ENCODE assay signal across 7 cellular contexts in the genomic region with DNA sequence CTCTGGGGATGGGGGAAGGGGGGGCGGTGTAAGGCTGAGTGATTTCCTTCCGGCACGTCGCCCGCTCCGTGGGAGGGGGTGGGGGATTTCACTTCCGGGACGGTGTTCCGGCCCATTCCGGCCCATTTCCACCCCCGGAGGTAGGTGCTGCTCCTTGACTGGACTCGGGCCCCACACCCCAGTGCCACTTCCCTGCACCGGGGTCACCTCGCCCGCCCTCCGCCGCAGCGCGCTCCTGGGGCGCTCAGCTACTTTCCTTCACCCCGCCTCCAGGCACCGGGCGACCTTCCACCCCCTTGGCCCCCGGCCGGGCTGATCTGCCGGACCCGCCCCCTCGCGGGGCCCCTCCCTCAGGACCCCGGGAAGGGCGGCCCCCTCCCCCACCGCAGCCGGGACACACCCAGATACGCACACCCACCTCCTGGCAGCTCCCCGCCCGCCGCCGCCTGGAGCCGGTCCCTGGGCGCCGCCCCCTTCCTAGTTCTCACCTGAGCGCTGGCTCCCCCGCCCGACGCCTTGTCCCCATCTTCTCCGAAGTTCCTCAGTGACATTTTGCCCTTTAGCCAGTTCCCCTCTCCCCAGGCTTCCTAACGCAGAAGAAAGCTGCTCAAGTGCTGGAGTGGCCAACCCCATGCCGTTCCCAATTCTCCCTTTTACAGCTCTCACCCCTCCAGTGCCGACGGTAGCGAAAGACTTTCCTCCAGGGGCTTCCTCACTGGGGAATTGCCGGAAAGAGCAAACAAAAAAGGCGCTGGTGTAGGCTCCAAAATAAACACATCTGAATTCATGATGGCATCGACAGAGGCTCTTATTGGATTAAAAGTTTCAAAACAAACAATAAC. TPM values are rescaled to one million over a fixed set of nuclear protein-coding genes. Genes with fewer than 3 reads are reported as not detected.
A peak's percentile ranks its signal among the peaks of the same experiment; 100 is the strongest.
DNase-seq lines count a peak whose midpoint lies in the region; ATAC-seq, FAIRE-seq and TF ChIP-seq lines count a peak whose summit lies in the region.

A gene with protein sequence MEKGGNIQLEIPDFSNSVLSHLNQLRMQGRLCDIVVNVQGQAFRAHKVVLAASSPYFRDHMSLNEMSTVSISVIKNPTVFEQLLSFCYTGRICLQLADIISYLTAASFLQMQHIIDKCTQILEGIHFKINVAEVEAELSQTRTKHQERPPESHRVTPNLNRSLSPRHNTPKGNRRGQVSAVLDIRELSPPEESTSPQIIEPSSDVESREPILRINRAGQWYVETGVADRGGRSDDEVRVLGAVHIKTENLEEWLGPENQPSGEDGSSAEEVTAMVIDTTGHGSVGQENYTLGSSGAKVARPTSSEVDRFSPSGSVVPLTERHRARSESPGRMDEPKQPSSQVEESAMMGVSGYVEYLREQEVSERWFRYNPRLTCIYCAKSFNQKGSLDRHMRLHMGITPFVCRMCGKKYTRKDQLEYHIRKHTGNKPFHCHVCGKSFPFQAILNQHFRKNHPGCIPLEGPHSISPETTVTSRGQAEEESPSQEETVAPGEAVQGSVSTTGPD (plus strand): TSS at position 115 of the 842 bp plus-strand sequence. CDS start 1,846 bp downstream, outside the sequence.

- H3K79me2 ChIP-seq in keratinocyte (ENCODE audit: control insufficient read depth, insufficient read depth, low read length): peaks cover 38% of the 10 kb centered on the region

- no peaks in the 10 kb centered on the region for H3K36me3 ChIP-seq in breast epithelium
- peaks cover 14 to 40% of the 10 kb centered on the region in 2 experiments for H3K36me3 ChIP-seq in keratinocyte (ENCODE audit: control insufficient read depth in 2 of 2, extremely low read depth in 1 of 2, insufficient read depth in 2 of 2, low read length in 2 of 2)

- peak; percentile 33 for ATAC-seq in GM18870 (IDR thresholded peaks at IDR 0.05; ENCODE audit: unreplicated experiment)
- peak; percentile 54 for ATAC-seq in HG03108 (IDR thresholded peaks at IDR 0.05; ENCODE audit: unreplicated experiment)

- H3K4me1 ChIP-seq in breast epithelium: peaks cover 0 to 4% of the 10 kb centered on the region in 2 donors
- peaks cover 32% of the 10 kb centered on the region for H3K4me1 ChIP-seq in keratinocyte (ENCODE audit: control insufficient read depth, extremely low read depth, insufficient read depth, low read length)

- TF ChIP-seq CTCF in VCaP (conservative IDR thresholded peaks at IDR 0.05): no peak
- no peak for TF ChIP-seq CTCF in breast epithelium (IDR thresholded peaks at IDR 0.05)
- peak in 1 of 3 experiments; percentile 21 for TF ChIP-seq CTCF in keratinocyte (optimal IDR thresholded peaks at IDR 0.05 in 1 of 3, IDR thresholded peaks at IDR 0.05 in 1 of 3, conservative IDR thresholded peaks at IDR 0.05 in 1 of 3; ENCODE audit: extremely low read depth in 1 of 3, insufficient read depth in 2 of 3, low read length in 3 of 3)

- dilution Hi-C loops in keratinocyte (cut with MboI; ENCODE audit: extremely low pct_ligation_motif_present, low sequenced_read_pairs): no loop called here

- no peaks in the 10 kb centered on the region for H3K9me1 ChIP-seq in keratinocyte (ENCODE audit: control insufficient read depth, extremely low read depth, insufficient read depth, low read length)

- no peak for FAIRE-seq in keratinocyte (lab: Jason Lieb, UNC)

- H3K27ac ChIP-seq in VCaP (peak within 1 kb of the TSS; percentile 93), breast epithelium (peak within 1 kb of the TSS; percentile 95 to 96), keratinocyte (ENCODE audit: control insufficient read depth, insufficient read depth, low read length) (peak within 1 kb of the TSS; percentile 93)

- H3K4me3 ChIP-seq in breast epithelium: peak within 1 kb of the TSS; percentile 76 to 84 (median 81)
- peak within 1 kb of the TSS; percentile 87 to 100 (median 96) for H3K4me3 ChIP-seq in keratinocyte (ENCODE audit: control insufficient read depth in 2 of 3, extremely low read depth in 1 of 3, insufficient read depth in 2 of 3, low read depth in 1 of 3, low read length in 3 of 3)

- peak within 1 kb of the TSS; percentile 99 for H3K9ac ChIP-seq in keratinocyte (ENCODE audit: control insufficient read depth, extremely low read depth, insufficient read depth, low read length)

- peak within 1 kb of the TSS; percentile 95 for H3K4me2 ChIP-seq in keratinocyte (ENCODE audit: control insufficient read depth, extremely low read depth, insufficient read depth, low read depth, low read length)

- H3K27me3 ChIP-seq in breast epithelium (no peaks in the 10 kb centered on the region), keratinocyte (ENCODE audit: control insufficient read depth, extremely low read depth, insufficient read depth, low read length) (no peaks in the 10 kb centered on the region)

- peak within 1 kb of the TSS; percentile 97 for H2AFZ ChIP-seq in keratinocyte (ENCODE audit: control insufficient read depth, low read length)

- H4K20me1 ChIP-seq in keratinocyte (ENCODE audit: control insufficient read depth, extremely low read depth, insufficient read depth, low read length): peaks cover 32% of the 10 kb centered on the region

- intact Hi-C loops in breast epithelium (cut with DNase I; ENCODE audit: low total_unique reads): no loop called here

- peak; percentile 92 for DNase-seq in NCI-H2196 (lab: John Stamatoyannopoulos, UW; ENCODE audit: unreplicated experiment)
- DNase-seq in breast epithelium (ENCODE audit: low spot score in 2 of 2): peak; percentile 90 to 91
- no peak for DNase-seq in keratinocyte (ENCODE audit: low read depth, low spot score)
- peak; percentile 87 to 90 for DNase-seq in stimulated activated CD4-positive, alpha-beta T cell treated with anti-CD3 and anti-CD28 coated beads, Interleukin-15, amount 100 ng/mL, for 1 hour (ENCODE audit: low read depth in 1 of 2, low spot score in 1 of 2)

- no peaks in the 10 kb centered on the region for H3K9me3 ChIP-seq in breast epithelium
- no peaks in the 10 kb centered on the region for H3K9me3 ChIP-seq in keratinocyte (ENCODE audit: control insufficient read depth, low read depth, low read length)

- no peak for TF ChIP-seq POLR2A in breast epithelium (IDR thresholded peaks at IDR 0.05)

RNA-seq across cellular contexts. Expression of the gene that starts here (rescaled TPM):
- total RNA-seq in breast epithelium: 10 to 100 TPM; 10.2 to 15.7 (median 15.4) TPM
- 1.4 to 1.8 TPM (median 1.7 TPM) in 3 replicates for polyA plus RNA-seq in keratinocyte
- 2.0 TPM for polyA plus RNA-seq in keratinocyte (2011; ENCODE audit: low read depth)
- 0.44 and 0.62 TPM in 2 replicates for polyA plus RNA-seq in keratinocyte (2011; cell fraction: cytosol; rRNA removed)
- 3.5 and 3.9 TPM in 2 replicates for polyA plus RNA-seq in keratinocyte (2011; cell fraction: nucleus; rRNA removed)
- polyA plus RNA-seq in keratinocyte (2012; ENCODE audit: low replicate concordance): 0.87 and 1.1 TPM in 2 replicates
- 2.4 to 8.0 TPM (median 5.8 TPM) in 3 replicates for polyA minus RNA-seq in keratinocyte
- polyA minus RNA-seq in keratinocyte (2011; cell fraction: cytosol; rRNA and poly(A)+ RNA removed): 1.5 TPM
- 4.1 and 8.4 TPM in 2 replicates for polyA minus RNA-seq in keratinocyte (2011; cell fraction: nucleus; rRNA and poly(A)+ RNA removed)
